Comparison of ENCODE assay signal across 15 cellular contexts in the genomic region with DNA sequence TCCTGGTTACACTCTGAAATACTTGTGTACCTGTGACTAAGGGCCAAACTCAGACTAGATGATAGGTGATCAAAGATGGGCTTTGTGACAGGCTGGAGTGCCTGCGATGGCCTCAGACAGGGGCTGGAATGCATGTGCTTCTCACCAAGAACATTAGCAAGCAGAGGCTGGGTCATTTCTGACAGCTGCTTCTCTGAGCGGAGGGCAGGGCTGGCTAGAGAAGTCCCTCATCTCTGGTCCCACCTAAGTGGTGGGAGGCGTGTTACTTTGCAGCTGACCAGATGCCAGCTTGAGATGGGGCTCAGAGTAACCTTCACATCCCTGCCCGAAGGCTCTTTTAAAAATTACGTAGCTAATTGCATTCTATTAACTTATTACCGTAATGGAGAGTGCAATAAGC.
"Had no signal": no experiment of that assay in that cellular context is flagged by ENCODE, and none has a peak within 500 bp of the region (broad histone marks: within the 10 kb centered on the region; RNA-seq: fewer than 3 reads in every experiment).

No MANE protein-coding gene starts in this region.

- H3K4me3 ChIP-seq: coronary artery had no signal

- H3K4me1 Mint-ChIP-seq: central memory CD8-positive, alpha-beta T cell; stimulated activated naive CD8-positive, alpha-beta T cell treated with anti-CD3 and anti-CD28 coated beads, Interleukin-15, amount 100 ng/mL, for 72 hours had no signal

- H3K27me3 ChIP-seq: brain microvascular endothelial cell had no signal

- H3K36me3 Mint-ChIP-seq: type B pancreatic cell had no signal

- H3K9me3 Mint-ChIP-seq: activated CD4-positive, alpha-beta T cell treated with anti-CD3 and anti-CD28 coated beads, Interleukin-2, amount 10 ng/mL, durations not matched to agents 7 days and 5 days had no signal

- H3K27ac Mint-ChIP-seq: activated CD4-positive, alpha-beta T cell treated with anti-CD3 and anti-CD28 coated beads, Interleukin-2, amount 10 ng/mL, durations not matched to agents 7 days and 5 days; progenitor cell of endocrine pancreas; stimulated activated naive CD8-positive, alpha-beta T cell treated with anti-CD3 and anti-CD28 coated beads, Interleukin-15, amount 100 ng/mL, for 72 hours; type B pancreatic cell had no signal

- H3K27ac ChIP-seq: brain microvascular endothelial cell, coronary artery had no signal

- ATAC-seq: activated T-cell treated with anti-CD3 and anti-CD28 coated beads, Interleukin-2, amount 50 U/mL, for 4 hours; left ventricle myocardium superior; stimulated activated naive CD8-positive, alpha-beta T cell treated with anti-CD3 and anti-CD28 coated beads, Interleukin-15, amount 100 ng/mL, for 72 hours had no signal

- DNase-seq: activated CD4-positive, alpha-beta T cell treated with anti-CD3 and anti-CD28 coated beads, Interleukin-2, amount 10 ng/mL, durations not matched to agents 7 days and 5 days; activated CD4-positive, CD25-positive, alpha-beta regulatory T cell; activated CD8-positive, alpha-beta memory T cell treated with anti-CD3 and anti-CD28 coated beads, Interleukin-2, amount 50 U/mL, for 4 hours; activated naive CD4-positive, alpha-beta T cell treated with anti-CD3 and anti-CD28 coated beads, Interleukin-2, amount 50 U/mL, for 16 hours; activated T-cell treated with anti-CD3 and anti-CD28 coated beads, Interleukin-2, amount 50 U/mL, for 4 hours; brain microvascular endothelial cell; erythroblast; kidney glomerular epithelial cell; left ventricle myocardium superior; stimulated activated CD4-positive, alpha-beta T cell treated with anti-CD3 and anti-CD28 coated beads, Interleukin-2, amount 100 ng/mL, for 48 hours; stimulated activated naive CD8-positive, alpha-beta T cell treated with anti-CD3 and anti-CD28 coated beads, Interleukin-15, amount 100 ng/mL, for 72 hours had no signal

- H3K4me3 Mint-ChIP-seq: activated CD4-positive, alpha-beta T cell treated with anti-CD3 and anti-CD28 coated beads, Interleukin-2, amount 10 ng/mL, durations not matched to agents 7 days and 5 days; activated T-cell treated with anti-CD3 and anti-CD28 coated beads, Interleukin-2, amount 50 U/mL, for 4 hours; central memory CD8-positive, alpha-beta T cell; stimulated activated naive CD8-positive, alpha-beta T cell treated with anti-CD3 and anti-CD28 coated beads, Interleukin-15, amount 100 ng/mL, for 72 hours; type B pancreatic cell had no signal
